ENCODE assay signal across 9 cellular contexts in genomic region chr15:74857082-74857655, GRCh38. TPM values are rescaled to one million over a fixed set of nuclear protein-coding genes. Genes with fewer than 3 reads are reported as not detected.
DNase-seq lines count a peak whose midpoint lies in the region; ATAC-seq, FAIRE-seq and TF ChIP-seq lines count a peak whose summit lies in the region.
"Had no signal": no experiment of that assay in that cellular context is flagged by ENCODE, and none has a peak within 500 bp of the region (broad histone marks: within the 10 kb centered on the region; RNA-seq: fewer than 3 reads in every experiment).

No MANE protein-coding gene starts in this region.

- peaks cover 30 to 41% (median 37%) of the 10 kb centered on the region in 3 donors for H3K4me1 Mint-ChIP-seq in IgD-negative memory B cell

- peak; percentile 85 for DNase-seq in DMS53 treated with DMSO at 0.1 percent for 48 hours (lab: John Stamatoyannopoulos, UW; ENCODE audit: unreplicated experiment)
- DNase-seq in right atrium auricular region (ENCODE audit: low spot score), result no peak
- no peak for DNase-seq in HAP-1 (ENCODE audit: low spot score in 2 of 2)
- no peak for DNase-seq in H54 (ENCODE audit: insufficient read length, low spot score)
- no peak for DNase-seq in UCSD-AML1 (lab: John Stamatoyannopoulos, UW; ENCODE audit: unreplicated experiment)
- no peak for DNase-seq in SK-N-DZ (ENCODE audit: low spot score)

- no peak for TF ChIP-seq CTCF in right atrium auricular region (IDR thresholded peaks at IDR 0.05)

- H3K9me3 ChIP-seq in right atrium auricular region (no peaks in the 10 kb centered on the region), HAP-1 (no peaks in the 10 kb centered on the region)

- no peak overlapping the region for H3K4me3 ChIP-seq in right atrium auricular region
- no peak overlapping the region for H3K4me3 ChIP-seq in HAP-1
- H3K4me3 ChIP-seq: lung had no signal

- H3K36me3 ChIP-seq in right atrium auricular region (peaks cover 23% of the 10 kb centered on the region), HAP-1 (replicated peaks) (peaks cover 28% of the 10 kb centered on the region)

- TF ChIP-seq POLR2A in H54 (IDR thresholded peaks at IDR 0.05; ENCODE audit: low read depth, low read length), result no peak

- peak overlapping the region in 3 of 4 donors; percentile 7 to 90 (median 81) for H3K4me3 Mint-ChIP-seq in IgD-negative memory B cell

- H3K27me3 Mint-ChIP-seq in IgD-negative memory B cell, result no peaks in the 10 kb centered on the region

- no peak for FAIRE-seq in H54 (lab: Jason Lieb, UNC)

- in situ Hi-C loops in HAP-1 (cut with MboI; ENCODE audit: low sequenced_read_pairs), result no loop called here

- peak overlapping the region; percentile 33 to 95 (median 82) for H3K27ac Mint-ChIP-seq in IgD-negative memory B cell

- H3K9me3 Mint-ChIP-seq in IgD-negative memory B cell, result no peaks in the 10 kb centered on the region

- H3K36me3 Mint-ChIP-seq in IgD-negative memory B cell, result peaks cover 2% of the 10 kb centered on the region

- peak overlapping the region; percentile 14 to 25 for H3K27ac ChIP-seq in right atrium auricular region

- H3K4me1 ChIP-seq in right atrium auricular region (peaks cover 3 to 49% of the 10 kb centered on the region in 2 donors), HAP-1 (no peaks in the 10 kb centered on the region)

- no peaks in the 10 kb centered on the region for H3K27me3 ChIP-seq in right atrium auricular region
- H3K27me3 ChIP-seq in HAP-1 (ENCODE audit: low read depth), result no peaks in the 10 kb centered on the region

- peak; percentile 62 for ATAC-seq in GM21367 (IDR thresholded peaks at IDR 0.05; ENCODE audit: unreplicated experiment)

RNA-seq across cellular contexts. Expression of gene ULK3, which starts 14.2 kb away (rescaled TPM):
- 25.2 TPM for polyA plus RNA-seq in IgD-negative memory B cell
- 10 to 100 TPM; 38.1 to 42.9 TPM for total RNA-seq in right atrium auricular region
- 44.6 and 52.1 TPM in 2 replicates for polyA plus RNA-seq in SK-N-DZ (2014; cell fraction: cytosol; rRNA removed)
- 413 and 419 TPM in 2 replicates for polyA plus RNA-seq in SK-N-DZ (2014; cell fraction: nucleus; rRNA removed)

RNA-seq across cellular contexts. Expression of gene SCAMP2, which starts 16.0 kb away (rescaled TPM):
- polyA plus RNA-seq in IgD-negative memory B cell, result 157 TPM
- total RNA-seq in right atrium auricular region, result 10 to 100 TPM; 72.3 to 80.9 TPM
- 35.8 and 40.7 TPM in 2 replicates for polyA plus RNA-seq in SK-N-DZ (2014; cell fraction: cytosol; rRNA removed)
- polyA plus RNA-seq in SK-N-DZ (2014; cell fraction: nucleus; rRNA removed), result 17.2 and 33.3 TPM in 2 replicates

RNA-seq across cellular contexts. Expression of gene CPLX3, which starts 30.7 kb away (rescaled TPM):
- not detected for polyA plus RNA-seq in IgD-negative memory B cell
- total RNA-seq in right atrium auricular region, result 10 to 100 TPM in 1 of 2 donors, 1 to 10 TPM in 1; 1.1 to 10.8 TPM
- polyA plus RNA-seq in SK-N-DZ (2014; cell fraction: cytosol; rRNA removed), result 6.2 and 8.3 TPM in 2 replicates
- 2.9 and 6.4 TPM in 2 replicates for polyA plus RNA-seq in SK-N-DZ (2014; cell fraction: nucleus; rRNA removed)
- total RNA-seq: lung had no signal

RNA-seq across cellular contexts. Expression of gene MPI, which starts 32.7 kb away (rescaled TPM):
- polyA plus RNA-seq in IgD-negative memory B cell, result 43.0 TPM
- 100 to 1,000 TPM in 1 of 2 donors, 10 to 100 TPM in 1; 59.3 to 131 TPM for total RNA-seq in right atrium auricular region
- 70.1 and 107 TPM in 2 replicates for polyA plus RNA-seq in SK-N-DZ (2014; cell fraction: cytosol; rRNA removed)
- 79.2 and 96.6 TPM in 2 replicates for polyA plus RNA-seq in SK-N-DZ (2014; cell fraction: nucleus; rRNA removed)

RNA-seq across cellular contexts. Expression of gene LMAN1L, which starts 44.5 kb away (rescaled TPM):
- polyA plus RNA-seq in IgD-negative memory B cell, result not detected
- total RNA-seq in right atrium auricular region, result 10 to 100 TPM; 13.8 to 88.7 TPM
- not detected in 2 replicates for polyA plus RNA-seq in SK-N-DZ (2014; cell fraction: cytosol; rRNA removed)
- polyA plus RNA-seq in SK-N-DZ (2014; cell fraction: nucleus; rRNA removed), result 1.2 TPM in 1 of 2 replicates, not detected in the other
